8 cellular contexts compared by ENCODE assay signal in genomic region chr1:202145325-202146140, GRCh38. TPM values are rescaled to one million over a fixed set of nuclear protein-coding genes. Genes with fewer than 3 reads are reported as not detected.
DNase-seq lines count a peak whose midpoint lies in the region; ATAC-seq and TF ChIP-seq lines count a peak whose summit lies in the region.

No MANE protein-coding gene starts in this region.

- H3K27me3 Mint-ChIP-seq in CD4-positive, CD25-positive, alpha-beta regulatory T cell: no peaks in the 10 kb centered on the region
- no peaks in the 10 kb centered on the region for H3K27me3 Mint-ChIP-seq in activated naive CD8-positive, alpha-beta T cell treated with anti-CD3 and anti-CD28 coated beads for 36 hours

- peaks cover 27% of the 10 kb centered on the region for H3K4me1 ChIP-seq in CD4-positive, CD25-positive, alpha-beta regulatory T cell (ENCODE audit: control insufficient read depth, insufficient read depth, low read length, poor library complexity, severe bottlenecking)
- peaks cover 0 to 36% (median 23%) of the 10 kb centered on the region in 4 donors for H3K4me1 ChIP-seq in tibial artery

- H3K27ac Mint-ChIP-seq in CD4-positive, CD25-positive, alpha-beta regulatory T cell: peak overlapping the region; percentile 64 to 96 (median 96)
- H3K27ac Mint-ChIP-seq in activated naive CD8-positive, alpha-beta T cell treated with anti-CD3 and anti-CD28 coated beads for 36 hours: peak overlapping the region; percentile 75

- no peaks in the 10 kb centered on the region for H3K9me3 Mint-ChIP-seq in CD4-positive, CD25-positive, alpha-beta regulatory T cell
- H3K9me3 Mint-ChIP-seq in activated naive CD8-positive, alpha-beta T cell treated with anti-CD3 and anti-CD28 coated beads for 36 hours: no peaks in the 10 kb centered on the region

- peaks cover 4% of the 10 kb centered on the region for H3K36me3 Mint-ChIP-seq in CD4-positive, CD25-positive, alpha-beta regulatory T cell
- H3K36me3 Mint-ChIP-seq in activated naive CD8-positive, alpha-beta T cell treated with anti-CD3 and anti-CD28 coated beads for 36 hours: peaks cover 24% of the 10 kb centered on the region

- no peaks in the 10 kb centered on the region for H3K9me3 ChIP-seq in CD4-positive, CD25-positive, alpha-beta regulatory T cell (ENCODE audit: control insufficient read depth in 2 of 2, low read length in 2 of 2)
- H3K9me3 ChIP-seq in tibial artery: no peaks in the 10 kb centered on the region

- peak overlapping the region; percentile 86 for H3K4me3 ChIP-seq in CD4-positive, CD25-positive, alpha-beta regulatory T cell (ENCODE audit: low read depth, low read length)
- H3K4me3 ChIP-seq in LNCaP clone FGC (ENCODE audit: low read depth, low read length): peak overlapping the region; percentile 88
- peak overlapping the region; percentile 96 for H3K4me3 ChIP-seq in tibial artery

- peak overlapping the region; percentile 91 to 97 (median 92) for H3K4me3 Mint-ChIP-seq in CD4-positive, CD25-positive, alpha-beta regulatory T cell
- peak overlapping the region; percentile 73 for H3K4me3 Mint-ChIP-seq in activated naive CD8-positive, alpha-beta T cell treated with anti-CD3 and anti-CD28 coated beads for 36 hours

- H3K4me1 Mint-ChIP-seq in CD4-positive, CD25-positive, alpha-beta regulatory T cell: peaks cover 6 to 40% (median 26%) of the 10 kb centered on the region in 4 donors
- H3K4me1 Mint-ChIP-seq in activated naive CD8-positive, alpha-beta T cell treated with anti-CD3 and anti-CD28 coated beads for 36 hours: peaks cover 32% of the 10 kb centered on the region

- DNase-seq in CD4-positive, CD25-positive, alpha-beta regulatory T cell: peak in 2 of 3 donors; percentile 14 to 39
- no peak for DNase-seq in LNCaP clone FGC (ENCODE audit: low read depth)
- peak; percentile 55 for DNase-seq in activated naive CD8-positive, alpha-beta T cell treated with anti-CD3 and anti-CD28 coated beads for 36 hours
- no peak for DNase-seq in tibial artery
- DNase-seq in Ammon's horn (ENCODE audit: low spot score): no peak
- no peak for DNase-seq in NCI-H1694 treated with DMSO at 0.1 percent for 48 hours (lab: John Stamatoyannopoulos, UW)

- intact Hi-C loops in tibial artery (cut with DNase I; ENCODE audit: low total_unique reads): loop anchor here (10.0 kb wide), 1 partner anchor 261 kb away; the partner anchor contains the start of gene SHISA4

- no peak for ATAC-seq in CD4-positive, CD25-positive, alpha-beta regulatory T cell (ENCODE audit: low read depth in 2 of 2)
- ATAC-seq in GM18517 (IDR thresholded peaks at IDR 0.05; ENCODE audit: unreplicated experiment): no peak

- H3K27ac ChIP-seq in CD4-positive, CD25-positive, alpha-beta regulatory T cell (ENCODE audit: insufficient read depth, low read length, poor library complexity, severe bottlenecking): peak overlapping the region; percentile 74
- H3K27ac ChIP-seq in layer of hippocampus (ENCODE audit: low read depth, low read length) (peak overlapping the region; percentile 94), tibial artery (peak overlapping the region; percentile 92 to 93)

- H3K27me3 ChIP-seq in CD4-positive, CD25-positive, alpha-beta regulatory T cell (ENCODE audit: control insufficient read depth, insufficient read depth, low read length): no peaks in the 10 kb centered on the region
- H3K27me3 ChIP-seq in layer of hippocampus (ENCODE audit: control insufficient read depth, insufficient read depth, low read length): no peaks in the 10 kb centered on the region
- H3K27me3 ChIP-seq in tibial artery: no peaks in the 10 kb centered on the region

- H3K36me3 ChIP-seq in CD4-positive, CD25-positive, alpha-beta regulatory T cell (ENCODE audit: control insufficient read depth, insufficient read depth, low read length): peaks cover 25% of the 10 kb centered on the region
- no peaks in the 10 kb centered on the region for H3K36me3 ChIP-seq in tibial artery

- TF ChIP-seq CTCF in LNCaP clone FGC (IDR thresholded peaks at IDR 0.05; ENCODE audit: control insufficient read depth, extremely low read depth, insufficient read depth) (no peak), tibial artery (IDR thresholded peaks at IDR 0.05) (no peak)

RNA-seq across cellular contexts. Expression of gene ARL8A, which starts 1.0 kb away (rescaled TPM):
- 84.1 TPM for total RNA-seq in CD4-positive, CD25-positive, alpha-beta regulatory T cell
- polyA plus RNA-seq in CD4-positive, CD25-positive, alpha-beta regulatory T cell: 10 to 100 TPM in 1 of 4 donors, 1 to 10 TPM in 3; 6.6 to 11.1 (median 7.7) TPM
- 10 to 100 TPM; 23.4 to 27.8 TPM for total RNA-seq in activated naive CD8-positive, alpha-beta T cell treated with anti-CD3 and anti-CD28 coated beads for 36 hours

RNA-seq across cellular contexts. Expression of gene PTPN7, which starts 14.9 kb away (rescaled TPM):
- 124 TPM for total RNA-seq in CD4-positive, CD25-positive, alpha-beta regulatory T cell
- polyA plus RNA-seq in CD4-positive, CD25-positive, alpha-beta regulatory T cell: 10 to 100 TPM; 57.5 to 83.1 (median 76.8) TPM
- total RNA-seq in activated naive CD8-positive, alpha-beta T cell treated with anti-CD3 and anti-CD28 coated beads for 36 hours: 100 to 1,000 TPM; 317 to 329 TPM

RNA-seq across cellular contexts. Expression of gene GPR37L1, which starts 22.8 kb away (rescaled TPM):
- total RNA-seq in CD4-positive, CD25-positive, alpha-beta regulatory T cell: not detected
- polyA plus RNA-seq in CD4-positive, CD25-positive, alpha-beta regulatory T cell: under 1 TPM; 0.03 to 0.25 (median 0.17) TPM
- total RNA-seq in activated naive CD8-positive, alpha-beta T cell treated with anti-CD3 and anti-CD28 coated beads for 36 hours: not detected

RNA-seq across cellular contexts. Expression of gene LGR6, which starts 48.1 kb away (rescaled TPM):
- 0.32 TPM for total RNA-seq in CD4-positive, CD25-positive, alpha-beta regulatory T cell
- under 1 TPM; 0.16 to 0.87 (median 0.30) TPM for polyA plus RNA-seq in CD4-positive, CD25-positive, alpha-beta regulatory T cell
- total RNA-seq in activated naive CD8-positive, alpha-beta T cell treated with anti-CD3 and anti-CD28 coated beads for 36 hours: under 1 TPM; 0.06 to 0.22 TPM

Comparison
In these comparisons a context has a peak if more than half of its experiments do, and no peak if none do; other contexts are left out.
1. DNase-seq: peak in CD4-positive, CD25-positive, alpha-beta regulatory T cell (2 of 3) and activated naive CD8-positive, alpha-beta T cell treated with anti-CD3 and anti-CD28 coated beads for 36 hours (single experiment); none in LNCaP clone FGC (single experiment), tibial artery (0 of 2), Ammon's horn (single experiment) and NCI-H1694 treated with DMSO at 0.1 percent for 48 hours (single experiment).
2. Peak in every context shown above with its lines, with median percentiles within 50 percentile points of each other: H3K27ac ChIP-seq and H3K4me3 ChIP-seq.